In the genomic region with DNA sequence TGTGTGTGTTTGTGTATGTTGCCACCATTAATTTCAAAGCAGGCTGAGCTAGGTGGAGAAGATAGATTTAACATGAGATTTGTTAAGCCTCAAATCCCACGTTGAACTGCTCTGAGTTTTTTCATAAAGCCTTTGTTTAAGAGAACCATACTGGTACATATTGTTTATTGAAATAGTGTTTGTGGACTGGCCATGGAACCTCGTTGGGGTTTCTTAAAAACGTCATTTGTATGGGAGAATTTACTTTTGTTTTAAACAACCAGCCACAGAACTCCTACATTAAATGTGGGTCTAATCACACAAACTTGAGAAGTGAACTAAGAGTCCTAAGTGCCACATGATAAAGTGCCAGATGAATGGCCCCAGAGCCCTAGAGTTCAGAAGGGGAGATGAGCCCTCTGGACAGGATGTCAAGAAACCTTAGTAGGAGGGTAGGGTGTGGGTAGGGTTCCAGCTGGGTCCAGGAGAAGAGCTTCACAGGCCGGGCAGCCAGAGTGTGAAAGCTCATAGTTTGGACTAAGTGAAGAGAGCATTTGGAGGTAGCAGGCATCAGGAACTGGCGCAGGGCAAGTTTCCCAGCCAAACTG, we compare ENCODE assay signal across 9 cellular contexts.
DNase-seq lines count a peak whose midpoint lies in the region; ATAC-seq and TF ChIP-seq lines count a peak whose summit lies in the region.
"Had no signal": no experiment of that assay in that cellular context is flagged by ENCODE, and none has a peak within 500 bp of the region (broad histone marks: within the 10 kb centered on the region; RNA-seq: fewer than 3 reads in every experiment).

No MANE protein-coding gene starts in this region.

- ATAC-seq in activated T-cell treated with anti-CD3 and anti-CD28 coated beads, Interleukin-2, amount 50 U/mL, for 72 hours (replicated peaks in 1 of 2), result peak; percentile 30 to 40
- ATAC-seq in activated T-cell treated with anti-CD3 and anti-CD28 coated beads, Interleukin-2, amount 50 U/mL, for 4 hours, result no peak
- ATAC-seq in naive thymus-derived CD4-positive, alpha-beta T cell, result no peak
- ATAC-seq in GM18502 (IDR thresholded peaks at IDR 0.05; ENCODE audit: poor library complexity, unreplicated experiment), result no peak

- H3K36me3 Mint-ChIP-seq in activated T-cell treated with anti-CD3 and anti-CD28 coated beads, Interleukin-2, amount 50 U/mL, for 72 hours (ENCODE audit: insufficient read depth in 2 of 2), result peaks cover 8 to 15% of the 10 kb centered on the region in 2 donors
- H3K36me3 Mint-ChIP-seq in activated T-cell treated with anti-CD3 and anti-CD28 coated beads, Interleukin-2, amount 50 U/mL, for 4 hours (ENCODE audit: insufficient read depth), result peaks cover 18% of the 10 kb centered on the region
- H3K36me3 Mint-ChIP-seq in naive thymus-derived CD4-positive, alpha-beta T cell, result peaks cover 7 to 40% (median 24%) of the 10 kb centered on the region in 5 donors
- peaks cover 32% of the 10 kb centered on the region for H3K36me3 Mint-ChIP-seq in type B pancreatic cell

- peak overlapping the region; percentile 39 for H3K27ac ChIP-seq in cingulate gyrus (ENCODE audit: low read depth, low read length)
- peak overlapping the region; percentile 74 for H3K27ac ChIP-seq in naive thymus-derived CD4-positive, alpha-beta T cell (ENCODE audit: low read depth, low read length)

- H3K27me3 ChIP-seq in naive thymus-derived CD4-positive, alpha-beta T cell (ENCODE audit: control insufficient read depth in 2 of 2, insufficient read depth in 2 of 2, low read length in 2 of 2), result no peaks in the 10 kb centered on the region

- H3K4me1 ChIP-seq in naive thymus-derived CD4-positive, alpha-beta T cell (ENCODE audit: control insufficient read depth in 2 of 2, insufficient read depth in 2 of 2, low read length in 2 of 2), result peaks cover 28 to 91% of the 10 kb centered on the region in 2 donors

- peak overlapping the region; percentile 52 to 75 for H3K4me3 Mint-ChIP-seq in activated T-cell treated with anti-CD3 and anti-CD28 coated beads, Interleukin-2, amount 50 U/mL, for 72 hours
- no peak overlapping the region for H3K4me3 Mint-ChIP-seq in activated T-cell treated with anti-CD3 and anti-CD28 coated beads, Interleukin-2, amount 50 U/mL, for 4 hours
- peak overlapping the region; percentile 54 to 93 (median 66) for H3K4me3 Mint-ChIP-seq in naive thymus-derived CD4-positive, alpha-beta T cell
- no peak overlapping the region for H3K4me3 Mint-ChIP-seq in type B pancreatic cell

- no peaks in the 10 kb centered on the region for H3K27me3 Mint-ChIP-seq in activated T-cell treated with anti-CD3 and anti-CD28 coated beads, Interleukin-2, amount 50 U/mL, for 72 hours (ENCODE audit: low read depth)
- no peaks in the 10 kb centered on the region for H3K27me3 Mint-ChIP-seq in activated T-cell treated with anti-CD3 and anti-CD28 coated beads, Interleukin-2, amount 50 U/mL, for 4 hours (ENCODE audit: low read depth)
- no peaks in the 10 kb centered on the region for H3K27me3 Mint-ChIP-seq in naive thymus-derived CD4-positive, alpha-beta T cell
- no peaks in the 10 kb centered on the region for H3K27me3 Mint-ChIP-seq in type B pancreatic cell

- CTCF ChIA-PET in naive thymus-derived CD4-positive, alpha-beta T cell (lab: Charles Lee), result interaction anchor here (0.6 to 2.2 kb wide), 3 partner anchors 11 to 772 kb away, joined by 3 to 6 read pairs (median 5); no protein-coding TSS in a partner anchor

- H3K36me3 ChIP-seq in naive thymus-derived CD4-positive, alpha-beta T cell (ENCODE audit: control insufficient read depth in 2 of 3, insufficient read depth in 3 of 3, low read length in 3 of 3), result peaks cover 0 to 12% (median 0%) of the 10 kb centered on the region in 3 experiments

- no peak for TF ChIP-seq CTCF in type B pancreatic cell (conservative IDR thresholded peaks at IDR 0.05)

- no peaks in the 10 kb centered on the region for H3K9me3 ChIP-seq in naive thymus-derived CD4-positive, alpha-beta T cell (ENCODE audit: control insufficient read depth in 2 of 3, low read length in 3 of 3)

- H3K4me3 ChIP-seq in naive thymus-derived CD4-positive, alpha-beta T cell (ENCODE audit: low read length), result no peak overlapping the region

- peaks cover 94% of the 10 kb centered on the region for H3K4me1 Mint-ChIP-seq in activated T-cell treated with anti-CD3 and anti-CD28 coated beads, Interleukin-2, amount 50 U/mL, for 72 hours (ENCODE audit: low read depth)
- peaks cover 91% of the 10 kb centered on the region for H3K4me1 Mint-ChIP-seq in activated T-cell treated with anti-CD3 and anti-CD28 coated beads, Interleukin-2, amount 50 U/mL, for 4 hours (ENCODE audit: low read depth)
- peaks cover 71 to 97% (median 95%) of the 10 kb centered on the region in 7 donors for H3K4me1 Mint-ChIP-seq in naive thymus-derived CD4-positive, alpha-beta T cell
- H3K4me1 Mint-ChIP-seq in type B pancreatic cell (ENCODE audit: unreplicated experiment), result peaks cover 57% of the 10 kb centered on the region

- POLR2A ChIA-PET in naive thymus-derived CD4-positive, alpha-beta T cell (lab: Charles Lee), result interaction anchor here (0.6 to 13.0 kb wide), 9 partner anchors 10 to 487 kb away, joined by 3 to 154 read pairs (median 13); a partner anchor contains a TSS

- intact Hi-C loops in naive thymus-derived CD4-positive, alpha-beta T cell (cut with micrococcal nuclease), result loop anchor here in 1 of 2 donors (1.0 kb wide), 1 partner anchor 14 kb away; no protein-coding TSS in a partner anchor

- no peak for DNase-seq in activated T-cell treated with anti-CD3 and anti-CD28 coated beads, Interleukin-2, amount 50 U/mL, for 72 hours
- DNase-seq in activated T-cell treated with anti-CD3 and anti-CD28 coated beads, Interleukin-2, amount 50 U/mL, for 4 hours, result no peak
- DNase-seq in naive thymus-derived CD4-positive, alpha-beta T cell, result no peak
- no peak for DNase-seq in type B pancreatic cell (ENCODE audit: extremely low spot score, unreplicated experiment)
- DNase-seq in NOMO-1 treated with DMSO at 0.1 percent for 48 hours (lab: John Stamatoyannopoulos, UW; ENCODE audit: unreplicated experiment), result no peak
- DNase-seq in stimulated activated CD4-positive, alpha-beta T cell treated with anti-CD3 and anti-CD28 coated beads, Interleukin-4, amount 100 ng/mL, for 24 hours, result no peak
- DNase-seq: NCI-H526 had no signal

- H3K9me3 Mint-ChIP-seq in activated T-cell treated with anti-CD3 and anti-CD28 coated beads, Interleukin-2, amount 50 U/mL, for 72 hours, result no peaks in the 10 kb centered on the region
- no peaks in the 10 kb centered on the region for H3K9me3 Mint-ChIP-seq in activated T-cell treated with anti-CD3 and anti-CD28 coated beads, Interleukin-2, amount 50 U/mL, for 4 hours
- peaks cover 0 to 6% (median 0%) of the 10 kb centered on the region in 11 donors for H3K9me3 Mint-ChIP-seq in naive thymus-derived CD4-positive, alpha-beta T cell
- no peaks in the 10 kb centered on the region for H3K9me3 Mint-ChIP-seq in type B pancreatic cell

- peak overlapping the region; percentile 88 for H3K27ac Mint-ChIP-seq in activated T-cell treated with anti-CD3 and anti-CD28 coated beads, Interleukin-2, amount 50 U/mL, for 72 hours
- peak overlapping the region; percentile 74 to 98 (median 96) for H3K27ac Mint-ChIP-seq in naive thymus-derived CD4-positive, alpha-beta T cell
- peak overlapping the region; percentile 24 for H3K27ac Mint-ChIP-seq in type B pancreatic cell

Comparison
In these comparisons a context has a peak if more than half of its experiments do, and no peak if none do; other contexts are left out.
1. ATAC-seq: peak in activated T-cell treated with anti-CD3 and anti-CD28 coated beads, Interleukin-2, amount 50 U/mL, for 72 hours (2 of 2); none in activated T-cell treated with anti-CD3 and anti-CD28 coated beads, Interleukin-2, amount 50 U/mL, for 4 hours (0 of 2), naive thymus-derived CD4-positive, alpha-beta T cell (single experiment) and GM18502 (single experiment).
2. H3K4me3 Mint-ChIP-seq: peak in activated T-cell treated with anti-CD3 and anti-CD28 coated beads, Interleukin-2, amount 50 U/mL, for 72 hours (2 of 2) and naive thymus-derived CD4-positive, alpha-beta T cell (10 of 10); none in activated T-cell treated with anti-CD3 and anti-CD28 coated beads, Interleukin-2, amount 50 U/mL, for 4 hours (single experiment) and type B pancreatic cell (single experiment).
3. H3K27ac Mint-ChIP-seq: peak in every context shown above with its lines; median percentile 96 in naive thymus-derived CD4-positive, alpha-beta T cell; 88 in activated T-cell treated with anti-CD3 and anti-CD28 coated beads, Interleukin-2, amount 50 U/mL, for 72 hours; 24 in type B pancreatic cell.